Comparison of ENCODE assay signal across 8 cellular contexts in genomic region chr22:41021039-41021654, GRCh38.
DNase-seq lines count a peak whose midpoint lies in the region; ATAC-seq lines count a peak whose summit lies in the region.

No MANE protein-coding gene starts in this region.

- no peaks in the 10 kb centered on the region for H3K27me3 Mint-ChIP-seq in activated naive CD8-positive, alpha-beta T cell treated with anti-CD3 and anti-CD28 coated beads for 36 hours

- H3K9me3 Mint-ChIP-seq in activated naive CD8-positive, alpha-beta T cell treated with anti-CD3 and anti-CD28 coated beads for 36 hours, result no peaks in the 10 kb centered on the region

- peak; percentile 5 for DNase-seq in stimulated activated CD4-positive, alpha-beta T cell treated with anti-CD3 and anti-CD28 coated beads, Interleukin-15, amount 100 ng/mL, for 24 hours
- DNase-seq in stimulated activated CD4-positive, alpha-beta T cell treated with anti-CD3 and anti-CD28 coated beads, Interleukin-1b, Interleukin-23, amount 100 ng/mL, for 48 hours, result no peak
- no peak for DNase-seq in activated naive CD8-positive, alpha-beta T cell treated with anti-CD3 and anti-CD28 coated beads for 36 hours
- DNase-seq in stimulated activated CD8-positive, alpha-beta memory T cell treated with anti-CD3 and anti-CD28 coated beads, Interleukin-4, amount 100 ng/mL, for 48 hours, result peak; percentile 27
- DNase-seq in NCI-H774 (lab: John Stamatoyannopoulos, UW), result no peak
- DNase-seq in stimulated activated CD4-positive, alpha-beta T cell treated with anti-CD3 and anti-CD28 coated beads, Interleukin-4, amount 100 ng/mL, for 24 hours, result no peak

- H3K27ac Mint-ChIP-seq in activated naive CD8-positive, alpha-beta T cell treated with anti-CD3 and anti-CD28 coated beads for 36 hours, result peak overlapping the region; percentile 91

- no peak for ATAC-seq in HG03095 (IDR thresholded peaks at IDR 0.05; ENCODE audit: unreplicated experiment)

- H3K4me1 Mint-ChIP-seq in activated naive CD8-positive, alpha-beta T cell treated with anti-CD3 and anti-CD28 coated beads for 36 hours, result peaks cover 5% of the 10 kb centered on the region

- H3K4me3 ChIP-seq in iPS-18c (ENCODE audit: insufficient read depth, low read depth, low read length), result peak overlapping the region; percentile 53

- peak overlapping the region; percentile 96 for H3K4me3 Mint-ChIP-seq in activated naive CD8-positive, alpha-beta T cell treated with anti-CD3 and anti-CD28 coated beads for 36 hours

- H3K36me3 Mint-ChIP-seq in activated naive CD8-positive, alpha-beta T cell treated with anti-CD3 and anti-CD28 coated beads for 36 hours, result no peaks in the 10 kb centered on the region

- H3K9me3 ChIP-seq in iPS-18c (ENCODE audit: control insufficient read depth, insufficient read depth, low read length), result no peaks in the 10 kb centered on the region

Comparison
In these comparisons a context has a peak if more than half of its experiments do, and no peak if none do; other contexts are left out.
1. DNase-seq: peak in stimulated activated CD4-positive, alpha-beta T cell treated with anti-CD3 and anti-CD28 coated beads, Interleukin-15, amount 100 ng/mL, for 24 hours (single experiment) and stimulated activated CD8-positive, alpha-beta memory T cell treated with anti-CD3 and anti-CD28 coated beads, Interleukin-4, amount 100 ng/mL, for 48 hours (single experiment); none in stimulated activated CD4-positive, alpha-beta T cell treated with anti-CD3 and anti-CD28 coated beads, Interleukin-1b, Interleukin-23, amount 100 ng/mL, for 48 hours (single experiment), activated naive CD8-positive, alpha-beta T cell treated with anti-CD3 and anti-CD28 coated beads for 36 hours (single experiment), NCI-H774 (single experiment) and stimulated activated CD4-positive, alpha-beta T cell treated with anti-CD3 and anti-CD28 coated beads, Interleukin-4, amount 100 ng/mL, for 24 hours (single experiment).